13 cellular contexts compared by ENCODE assay signal in genomic region chr3:45056608-45057301, GRCh38. TPM values are rescaled to one million over a fixed set of nuclear protein-coding genes. Genes with fewer than 3 reads are reported as not detected.
A peak's percentile ranks its signal among the peaks of the same experiment; 100 is the strongest.
DNase-seq lines count a peak whose midpoint lies in the region; ATAC-seq and TF ChIP-seq lines count a peak whose summit lies in the region.
"Had no signal": no experiment of that assay in that cellular context is flagged by ENCODE, and none has a peak within 500 bp of the region (broad histone marks: within the 10 kb centered on the region; RNA-seq: fewer than 3 reads in every experiment).

No MANE protein-coding gene starts in this region.

- no peaks in the 10 kb centered on the region for H3K9me3 Mint-ChIP-seq in dendritic cell treated with granulocyte-macrophage colony-stimulating factor and Interleukin-4, amounts not matched to agents 40 ng/mL and 50 ng/mL, for 4 days

- peak overlapping the region; percentile 38 for H3K27ac ChIP-seq in lower lobe of right lung
- H3K27ac ChIP-seq in upper lobe of right lung: peak overlapping the region; percentile 36
- H3K27ac ChIP-seq: foreskin keratinocyte had no signal

- DNase-seq in NCI-H226: peak; percentile 34
- no peak for DNase-seq in lower lobe of right lung
- no peak for DNase-seq in upper lobe of right lung
- no peak for DNase-seq in HAP-1 (ENCODE audit: low spot score in 2 of 2)
- no peak for DNase-seq in activated CD4-positive, alpha-beta T cell treated with anti-CD3 and anti-CD28 coated beads, Interleukin-2, amount 50 U/mL, for 48 hours
- DNase-seq: activated CD4-positive, CD25-positive, alpha-beta regulatory T cell treated with anti-CD3 and anti-CD28 coated beads, Interleukin-2, amount 50 U/mL, for 72 hours; activated gamma-delta T cell; DMS53; NCI-H2171; SHP77 treated with DMSO at 0.1 percent for 48 hours had no signal

- no peak overlapping the region for H3K4me3 ChIP-seq in lower lobe of right lung
- no peak overlapping the region for H3K4me3 ChIP-seq in upper lobe of right lung
- H3K4me3 ChIP-seq in HAP-1: no peak overlapping the region

- no peak for ATAC-seq in lower lobe of right lung
- peak; percentile 25 for ATAC-seq in upper lobe of right lung
- ATAC-seq in GM18909 (IDR thresholded peaks at IDR 0.05; ENCODE audit: poor library complexity, unreplicated experiment): no peak
- ATAC-seq: foreskin keratinocyte had no signal

- in situ Hi-C loops in HAP-1 (cut with MboI; ENCODE audit: low sequenced_read_pairs): no loop called here

- H3K27me3 ChIP-seq in lower lobe of right lung (ENCODE audit: low read depth): no peaks in the 10 kb centered on the region
- H3K27me3 ChIP-seq in upper lobe of right lung: no peaks in the 10 kb centered on the region
- no peaks in the 10 kb centered on the region for H3K27me3 ChIP-seq in HAP-1 (ENCODE audit: low read depth)
- H3K27me3 ChIP-seq: foreskin keratinocyte had no signal

- intact Hi-C loops in dendritic cell treated with granulocyte-macrophage colony-stimulating factor and Interleukin-4, amounts not matched to agents 40 ng/mL and 50 ng/mL, for 4 days (cut with micrococcal nuclease): loop anchor here (5.0 kb wide), 1 partner anchor 156 kb away; no protein-coding TSS in a partner anchor
- intact Hi-C loops in lower lobe of right lung (cut with DNase I) (no loop called here), upper lobe of right lung (cut with DNase I) (no loop called here)

- H3K4me1 Mint-ChIP-seq in dendritic cell treated with granulocyte-macrophage colony-stimulating factor and Interleukin-4, amounts not matched to agents 40 ng/mL and 50 ng/mL, for 4 days (ENCODE audit: low read depth): peaks cover 66% of the 10 kb centered on the region

- H3K36me3 Mint-ChIP-seq in dendritic cell treated with granulocyte-macrophage colony-stimulating factor and Interleukin-4, amounts not matched to agents 40 ng/mL and 50 ng/mL, for 4 days (ENCODE audit: low read depth): no peaks in the 10 kb centered on the region

- no peak for TF ChIP-seq CTCF in lower lobe of right lung (IDR thresholded peaks at IDR 0.05)
- no peak for TF ChIP-seq CTCF in upper lobe of right lung (IDR thresholded peaks at IDR 0.05)

- no peaks in the 10 kb centered on the region for H3K9me3 ChIP-seq in lower lobe of right lung
- no peaks in the 10 kb centered on the region for H3K9me3 ChIP-seq in upper lobe of right lung
- no peaks in the 10 kb centered on the region for H3K9me3 ChIP-seq in HAP-1

- peak overlapping the region; percentile 46 for H3K27ac Mint-ChIP-seq in dendritic cell treated with granulocyte-macrophage colony-stimulating factor and Interleukin-4, amounts not matched to agents 40 ng/mL and 50 ng/mL, for 4 days

- no peak overlapping the region for H3K4me3 Mint-ChIP-seq in dendritic cell treated with granulocyte-macrophage colony-stimulating factor and Interleukin-4, amounts not matched to agents 40 ng/mL and 50 ng/mL, for 4 days

- H3K36me3 ChIP-seq in lower lobe of right lung (no peaks in the 10 kb centered on the region), upper lobe of right lung (no peaks in the 10 kb centered on the region), HAP-1 (replicated peaks) (no peaks in the 10 kb centered on the region)

- no peaks in the 10 kb centered on the region for H3K27me3 Mint-ChIP-seq in dendritic cell treated with granulocyte-macrophage colony-stimulating factor and Interleukin-4, amounts not matched to agents 40 ng/mL and 50 ng/mL, for 4 days

- H3K4me1 ChIP-seq in lower lobe of right lung (peaks cover 22% of the 10 kb centered on the region), upper lobe of right lung (peaks cover 20% of the 10 kb centered on the region), HAP-1 (no peaks in the 10 kb centered on the region)

RNA-seq across cellular contexts. Expression of gene CLEC3B, which starts 30.7 kb away (rescaled TPM):
- 217 TPM for total RNA-seq in lower lobe of right lung
- total RNA-seq in upper lobe of right lung: 265 TPM
- total RNA-seq: foreskin keratinocyte had no signal
